ENCODE assay signal across 9 cellular contexts in genomic region chr17:2192367-2193028, GRCh38.
A peak's percentile ranks its signal among the peaks of the same experiment; 100 is the strongest.
DNase-seq lines count a peak whose midpoint lies in the region; ATAC-seq, FAIRE-seq and TF ChIP-seq lines count a peak whose summit lies in the region.
"Had no signal": no experiment of that assay in that cellular context is flagged by ENCODE, and none has a peak within 500 bp of the region (broad histone marks: within the 10 kb centered on the region; RNA-seq: fewer than 3 reads in every experiment).

No MANE protein-coding gene starts in this region.

- H3K9me3 ChIP-seq in BLaER1 treated with 17β-estradiol and CSF1 and Interleukin-3, amounts not matched to agents 10 nM and 100 nM (replicated peaks in 1 of 11): no peaks in the 10 kb centered on the region
- no peaks in the 10 kb centered on the region for H3K9me3 ChIP-seq in kidney (ENCODE audit: control insufficient read depth in 1 of 2, low read length in 2 of 2)

- H3K9ac ChIP-seq in BLaER1 treated with 17β-estradiol and CSF1 and Interleukin-3, amounts not matched to agents 10 nM and 100 nM: peak overlapping the region in 9 of 11 experiments; percentile 32 to 76 (median 67); a peak in 18 of 22 replicates
- no peak overlapping the region for H3K9ac ChIP-seq in kidney (ENCODE audit: low read length in 2 of 2)

- no peaks in the 10 kb centered on the region for H3K9me3 Mint-ChIP-seq in activated CD4-positive, alpha-beta T cell treated with anti-CD3 and anti-CD28 coated beads, Interleukin-2, amount 10 ng/mL, durations not matched to agents 24 days and 14 days
- H3K9me3 Mint-ChIP-seq: memory B cell had no signal

- H3K27ac Mint-ChIP-seq in activated CD4-positive, alpha-beta T cell treated with anti-CD3 and anti-CD28 coated beads, Interleukin-2, amount 10 ng/mL, durations not matched to agents 24 days and 14 days: peak overlapping the region; percentile 77

- no peak for FAIRE-seq in kidney (lab: Jason Lieb, UNC)

- H3K4me3 ChIP-seq in BLaER1 treated with 17β-estradiol and CSF1 and Interleukin-3, amounts not matched to agents 10 nM and 100 nM: peak overlapping the region in 3 of 10 experiments; percentile 16 to 37 (median 29); a peak in 3 of 20 replicates
- H3K4me3 ChIP-seq in skeletal muscle cell (ENCODE audit: low read depth, low read length): no peak overlapping the region
- H3K4me3 ChIP-seq in kidney (ENCODE audit: low read length in 2 of 2): no peak overlapping the region

- no peaks in the 10 kb centered on the region for H3K27me3 Mint-ChIP-seq in activated CD4-positive, alpha-beta T cell treated with anti-CD3 and anti-CD28 coated beads, Interleukin-2, amount 10 ng/mL, durations not matched to agents 24 days and 14 days
- H3K27me3 Mint-ChIP-seq: memory B cell had no signal

- H3K4me3 Mint-ChIP-seq in activated CD4-positive, alpha-beta T cell treated with anti-CD3 and anti-CD28 coated beads, Interleukin-2, amount 10 ng/mL, durations not matched to agents 24 days and 14 days: peak overlapping the region; percentile 57
- H3K4me3 Mint-ChIP-seq: memory B cell had no signal

- TF ChIP-seq CTCF in kidney (IDR thresholded peaks at IDR 0.05; ENCODE audit: borderline replicate concordance, extremely low read depth, insufficient read depth): no peak

- ATAC-seq in GM21367 (IDR thresholded peaks at IDR 0.05; ENCODE audit: unreplicated experiment): no peak

- H3K27ac ChIP-seq in BLaER1 treated with 17β-estradiol and CSF1 and Interleukin-3, amounts not matched to agents 10 nM and 100 nM: peak overlapping the region in 10 of 11 experiments; percentile 44 to 91 (median 84); a peak in 20 of 22 replicates
- no peak overlapping the region for H3K27ac ChIP-seq in kidney (ENCODE audit: low read depth in 2 of 2, low read length in 2 of 2)

- peak overlapping the region; percentile 63 to 97 (median 85) for H3K4me2 ChIP-seq in BLaER1 treated with 17β-estradiol and CSF1 and Interleukin-3, amounts not matched to agents 10 nM and 100 nM

- peaks cover 48% of the 10 kb centered on the region for H3K36me3 Mint-ChIP-seq in activated CD4-positive, alpha-beta T cell treated with anti-CD3 and anti-CD28 coated beads, Interleukin-2, amount 10 ng/mL, durations not matched to agents 24 days and 14 days (ENCODE audit: low read depth)

- intact Hi-C loops in activated CD4-positive, alpha-beta T cell treated with anti-CD3 and anti-CD28 coated beads, Interleukin-2, amount 10 ng/mL, durations not matched to agents 24 days and 14 days (cut with micrococcal nuclease): loop anchor here (2.0 to 5.0 kb wide), 2 partner anchors 22 to 80 kb away; no protein-coding TSS in a partner anchor
- intact Hi-C loops in kidney (cut with DNase I): no loop called here

- peaks cover 69 to 88% (median 76%) of the 10 kb centered on the region in 10 experiments for H3K4me1 ChIP-seq in BLaER1 treated with 17β-estradiol and CSF1 and Interleukin-3, amounts not matched to agents 10 nM and 100 nM
- peaks cover 6 to 21% of the 10 kb centered on the region in 2 donors for H3K4me1 ChIP-seq in kidney (ENCODE audit: control insufficient read depth in 1 of 2, insufficient read depth in 1 of 2, low read depth in 1 of 2, low read length in 2 of 2)

- peaks cover 64% of the 10 kb centered on the region for H3K4me1 Mint-ChIP-seq in activated CD4-positive, alpha-beta T cell treated with anti-CD3 and anti-CD28 coated beads, Interleukin-2, amount 10 ng/mL, durations not matched to agents 24 days and 14 days

- H3K36me3 ChIP-seq in BLaER1 treated with 17β-estradiol and CSF1 and Interleukin-3, amounts not matched to agents 10 nM and 100 nM: peaks cover 17 to 64% (median 50%) of the 10 kb centered on the region in 11 experiments
- peaks cover 3 to 7% of the 10 kb centered on the region in 2 donors for H3K36me3 ChIP-seq in kidney (ENCODE audit: control insufficient read depth in 1 of 2, insufficient read depth in 2 of 2, low read length in 2 of 2)

- DNase-seq in HS-5 (ENCODE audit: low read depth): peak; percentile 99
- DNase-seq in activated CD4-positive, alpha-beta T cell treated with anti-CD3 and anti-CD28 coated beads, Interleukin-2, amount 10 ng/mL, durations not matched to agents 24 days and 14 days: peak; percentile 81
- peak; percentile 7 for DNase-seq in effector CD8-positive, alpha-beta T cell (lab: John Stamatoyannopoulos, UW)
- DNase-seq in skeletal muscle cell (ENCODE audit: low read depth): peak; percentile 92
- no peak for DNase-seq in NCI-H2196 (lab: John Stamatoyannopoulos, UW; ENCODE audit: unreplicated experiment)
- no peak for DNase-seq in kidney

- H3K27me3 ChIP-seq in BLaER1 treated with 17β-estradiol and CSF1 and Interleukin-3, amounts not matched to agents 10 nM and 100 nM: no peaks in the 10 kb centered on the region

- peaks cover 0 to 6% (median 0%) of the 10 kb centered on the region in 11 experiments; a peak in 6 of 22 replicates for H4K20me1 ChIP-seq in BLaER1 treated with 17β-estradiol and CSF1 and Interleukin-3, amounts not matched to agents 10 nM and 100 nM

Comparison
In these comparisons a context has a peak if more than half of its experiments do, and no peak if none do; other contexts are left out.
1. H3K27ac ChIP-seq: peak in BLaER1 treated with 17β-estradiol and CSF1 and Interleukin-3, amounts not matched to agents 10 nM and 100 nM (10 of 11); none in kidney (0 of 2).
2. H3K9ac ChIP-seq: peak in BLaER1 treated with 17β-estradiol and CSF1 and Interleukin-3, amounts not matched to agents 10 nM and 100 nM (9 of 11); none in kidney (0 of 2).
3. DNase-seq: peak in HS-5 (single experiment), activated CD4-positive, alpha-beta T cell treated with anti-CD3 and anti-CD28 coated beads, Interleukin-2, amount 10 ng/mL, durations not matched to agents 24 days and 14 days (single experiment), effector CD8-positive, alpha-beta T cell (single experiment) and skeletal muscle cell (single experiment); none in NCI-H2196 (single experiment) and kidney (single experiment).